In the genomic region with DNA sequence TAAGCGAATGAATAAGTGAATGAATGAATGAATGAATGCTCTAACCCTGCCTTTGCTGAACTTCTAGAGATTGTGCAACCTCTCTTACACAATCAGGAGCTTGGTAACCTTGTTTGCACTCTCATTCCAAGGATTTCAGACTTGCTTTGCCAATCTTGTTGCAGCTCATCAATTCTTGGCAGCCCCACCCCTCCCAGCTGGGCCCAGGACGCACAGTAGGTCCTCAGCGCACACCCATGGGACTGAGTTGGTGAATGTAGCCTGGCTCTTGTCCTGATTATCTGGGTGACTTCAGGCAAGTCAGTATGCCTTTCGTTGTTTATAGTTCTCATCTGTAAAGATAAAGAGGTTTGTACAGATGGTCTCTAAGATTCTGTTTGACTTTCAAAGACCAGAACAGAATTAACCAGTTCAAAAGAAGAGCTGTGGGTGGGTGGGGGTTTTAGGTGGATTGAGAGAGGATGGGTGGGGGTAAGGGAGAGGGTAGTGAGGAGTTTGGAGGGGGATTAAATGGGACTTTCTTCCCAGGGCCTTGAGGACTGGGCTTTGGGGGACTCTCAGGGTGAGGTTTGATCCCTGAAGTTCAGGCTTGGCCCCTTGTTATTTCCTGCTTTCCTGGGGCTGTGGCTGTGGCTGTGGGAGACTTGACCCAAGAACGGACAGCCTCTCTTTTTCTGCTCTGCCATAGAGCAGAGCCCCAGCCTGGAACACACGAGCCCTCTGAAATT, we compare ENCODE assay signal across 1 cellular context.
TF ChIP-seq lines count a peak whose summit lies in the region.

No MANE protein-coding gene starts in this region.

TF ChIP-seq in K562, 482 proteins besides CTCF, POLR2A, EP300 and RAD21 (continued from another document and continues in another):
- TF ChIP-seq, protein P1, sequence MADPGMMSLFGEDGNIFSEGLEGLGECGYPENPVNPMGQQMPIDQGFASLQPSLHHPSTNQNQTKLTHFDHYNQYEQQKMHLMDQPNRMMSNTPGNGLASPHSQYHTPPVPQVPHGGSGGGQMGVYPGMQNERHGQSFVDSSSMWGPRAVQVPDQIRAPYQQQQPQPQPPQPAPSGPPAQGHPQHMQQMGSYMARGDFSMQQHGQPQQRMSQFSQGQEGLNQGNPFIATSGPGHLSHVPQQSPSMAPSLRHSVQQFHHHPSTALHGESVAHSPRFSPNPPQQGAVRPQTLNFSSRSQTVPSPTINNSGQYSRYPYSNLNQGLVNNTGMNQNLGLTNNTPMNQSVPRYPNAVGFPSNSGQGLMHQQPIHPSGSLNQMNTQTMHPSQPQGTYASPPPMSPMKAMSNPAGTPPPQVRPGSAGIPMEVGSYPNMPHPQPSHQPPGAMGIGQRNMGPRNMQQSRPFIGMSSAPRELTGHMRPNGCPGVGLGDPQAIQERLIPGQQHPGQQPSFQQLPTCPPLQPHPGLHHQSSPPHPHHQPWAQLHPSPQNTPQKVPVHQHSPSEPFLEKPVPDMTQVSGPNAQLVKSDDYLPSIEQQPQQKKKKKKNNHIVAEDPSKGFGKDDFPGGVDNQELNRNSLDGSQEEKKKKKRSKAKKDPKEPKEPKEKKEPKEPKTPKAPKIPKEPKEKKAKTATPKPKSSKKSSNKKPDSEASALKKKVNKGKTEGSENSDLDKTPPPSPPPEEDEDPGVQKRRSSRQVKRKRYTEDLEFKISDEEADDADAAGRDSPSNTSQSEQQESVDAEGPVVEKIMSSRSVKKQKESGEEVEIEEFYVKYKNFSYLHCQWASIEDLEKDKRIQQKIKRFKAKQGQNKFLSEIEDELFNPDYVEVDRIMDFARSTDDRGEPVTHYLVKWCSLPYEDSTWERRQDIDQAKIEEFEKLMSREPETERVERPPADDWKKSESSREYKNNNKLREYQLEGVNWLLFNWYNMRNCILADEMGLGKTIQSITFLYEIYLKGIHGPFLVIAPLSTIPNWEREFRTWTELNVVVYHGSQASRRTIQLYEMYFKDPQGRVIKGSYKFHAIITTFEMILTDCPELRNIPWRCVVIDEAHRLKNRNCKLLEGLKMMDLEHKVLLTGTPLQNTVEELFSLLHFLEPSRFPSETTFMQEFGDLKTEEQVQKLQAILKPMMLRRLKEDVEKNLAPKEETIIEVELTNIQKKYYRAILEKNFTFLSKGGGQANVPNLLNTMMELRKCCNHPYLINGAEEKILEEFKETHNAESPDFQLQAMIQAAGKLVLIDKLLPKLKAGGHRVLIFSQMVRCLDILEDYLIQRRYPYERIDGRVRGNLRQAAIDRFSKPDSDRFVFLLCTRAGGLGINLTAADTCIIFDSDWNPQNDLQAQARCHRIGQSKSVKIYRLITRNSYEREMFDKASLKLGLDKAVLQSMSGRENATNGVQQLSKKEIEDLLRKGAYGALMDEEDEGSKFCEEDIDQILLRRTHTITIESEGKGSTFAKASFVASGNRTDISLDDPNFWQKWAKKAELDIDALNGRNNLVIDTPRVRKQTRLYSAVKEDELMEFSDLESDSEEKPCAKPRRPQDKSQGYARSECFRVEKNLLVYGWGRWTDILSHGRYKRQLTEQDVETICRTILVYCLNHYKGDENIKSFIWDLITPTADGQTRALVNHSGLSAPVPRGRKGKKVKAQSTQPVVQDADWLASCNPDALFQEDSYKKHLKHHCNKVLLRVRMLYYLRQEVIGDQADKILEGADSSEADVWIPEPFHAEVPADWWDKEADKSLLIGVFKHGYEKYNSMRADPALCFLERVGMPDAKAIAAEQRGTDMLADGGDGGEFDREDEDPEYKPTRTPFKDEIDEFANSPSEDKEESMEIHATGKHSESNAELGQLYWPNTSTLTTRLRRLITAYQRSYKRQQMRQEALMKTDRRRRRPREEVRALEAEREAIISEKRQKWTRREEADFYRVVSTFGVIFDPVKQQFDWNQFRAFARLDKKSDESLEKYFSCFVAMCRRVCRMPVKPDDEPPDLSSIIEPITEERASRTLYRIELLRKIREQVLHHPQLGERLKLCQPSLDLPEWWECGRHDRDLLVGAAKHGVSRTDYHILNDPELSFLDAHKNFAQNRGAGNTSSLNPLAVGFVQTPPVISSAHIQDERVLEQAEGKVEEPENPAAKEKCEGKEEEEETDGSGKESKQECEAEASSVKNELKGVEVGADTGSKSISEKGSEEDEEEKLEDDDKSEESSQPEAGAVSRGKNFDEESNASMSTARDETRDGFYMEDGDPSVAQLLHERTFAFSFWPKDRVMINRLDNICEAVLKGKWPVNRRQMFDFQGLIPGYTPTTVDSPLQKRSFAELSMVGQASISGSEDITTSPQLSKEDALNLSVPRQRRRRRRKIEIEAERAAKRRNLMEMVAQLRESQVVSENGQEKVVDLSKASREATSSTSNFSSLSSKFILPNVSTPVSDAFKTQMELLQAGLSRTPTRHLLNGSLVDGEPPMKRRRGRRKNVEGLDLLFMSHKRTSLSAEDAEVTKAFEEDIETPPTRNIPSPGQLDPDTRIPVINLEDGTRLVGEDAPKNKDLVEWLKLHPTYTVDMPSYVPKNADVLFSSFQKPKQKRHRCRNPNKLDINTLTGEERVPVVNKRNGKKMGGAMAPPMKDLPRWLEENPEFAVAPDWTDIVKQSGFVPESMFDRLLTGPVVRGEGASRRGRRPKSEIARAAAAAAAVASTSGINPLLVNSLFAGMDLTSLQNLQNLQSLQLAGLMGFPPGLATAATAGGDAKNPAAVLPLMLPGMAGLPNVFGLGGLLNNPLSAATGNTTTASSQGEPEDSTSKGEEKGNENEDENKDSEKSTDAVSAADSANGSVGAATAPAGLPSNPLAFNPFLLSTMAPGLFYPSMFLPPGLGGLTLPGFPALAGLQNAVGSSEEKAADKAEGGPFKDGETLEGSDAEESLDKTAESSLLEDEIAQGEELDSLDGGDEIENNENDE (IDR thresholded peaks at IDR 0.05; ENCODE audit: low read depth, low read length) = no peak
- no peak for TF ChIP-seq MCM3 (IDR thresholded peaks at IDR 0.05)
- TF ChIP-seq NCOA2 (IDR thresholded peaks at IDR 0.05; ENCODE audit: partially characterized antibody in 2 of 2) = no peak
- TF ChIP-seq, protein P2, sequence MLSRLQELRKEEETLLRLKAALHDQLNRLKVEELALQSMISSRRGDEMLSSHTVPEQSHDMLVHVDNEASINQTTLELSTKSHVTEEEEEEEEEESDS (CRISPR knock-in tag; IDR thresholded peaks at IDR 0.05) = no peak
- no peak for TF ChIP-seq GABPA (tag; conservative IDR thresholded peaks at IDR 0.05; ENCODE audit: low read depth)
- peak; percentile 48; the same call in 1 of the 2 replicates for TF ChIP-seq SOX6 (IDR thresholded peaks at IDR 0.05)
- peak; percentile 100 for TF ChIP-seq ZKSCAN1 (IDR thresholded peaks at IDR 0.05; ENCODE audit: low read depth, low read length)
- TF ChIP-seq, protein P3, sequence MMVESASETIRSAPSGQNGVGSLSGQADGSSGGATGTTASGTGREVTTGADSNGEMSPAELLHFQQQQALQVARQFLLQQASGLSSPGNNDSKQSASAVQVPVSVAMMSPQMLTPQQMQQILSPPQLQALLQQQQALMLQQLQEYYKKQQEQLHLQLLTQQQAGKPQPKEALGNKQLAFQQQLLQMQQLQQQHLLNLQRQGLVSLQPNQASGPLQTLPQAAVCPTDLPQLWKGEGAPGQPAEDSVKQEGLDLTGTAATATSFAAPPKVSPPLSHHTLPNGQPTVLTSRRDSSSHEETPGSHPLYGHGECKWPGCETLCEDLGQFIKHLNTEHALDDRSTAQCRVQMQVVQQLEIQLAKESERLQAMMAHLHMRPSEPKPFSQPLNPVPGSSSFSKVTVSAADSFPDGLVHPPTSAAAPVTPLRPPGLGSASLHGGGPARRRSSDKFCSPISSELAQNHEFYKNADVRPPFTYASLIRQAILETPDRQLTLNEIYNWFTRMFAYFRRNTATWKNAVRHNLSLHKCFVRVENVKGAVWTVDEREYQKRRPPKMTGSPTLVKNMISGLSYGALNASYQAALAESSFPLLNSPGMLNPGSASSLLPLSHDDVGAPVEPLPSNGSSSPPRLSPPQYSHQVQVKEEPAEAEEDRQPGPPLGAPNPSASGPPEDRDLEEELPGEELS (CRISPR knock-in tag; IDR thresholded peaks at IDR 0.05; ENCODE audit: borderline replicate concordance) = no peak
- TF ChIP-seq TBP (optimal IDR thresholded peaks at IDR 0.05; ENCODE audit: low read depth, low read length) = no peak
- TF ChIP-seq POLR3G (IDR thresholded peaks at IDR 0.05; ENCODE audit: extremely low read depth, insufficient read length, insufficient replicate concordance) = no peak
- TF ChIP-seq STAT5A (IDR thresholded peaks at IDR 0.05; ENCODE audit: borderline replicate concordance, low read length) = peak; percentile 30; the same call in 1 of the 2 replicates
- TF ChIP-seq, protein P4, sequence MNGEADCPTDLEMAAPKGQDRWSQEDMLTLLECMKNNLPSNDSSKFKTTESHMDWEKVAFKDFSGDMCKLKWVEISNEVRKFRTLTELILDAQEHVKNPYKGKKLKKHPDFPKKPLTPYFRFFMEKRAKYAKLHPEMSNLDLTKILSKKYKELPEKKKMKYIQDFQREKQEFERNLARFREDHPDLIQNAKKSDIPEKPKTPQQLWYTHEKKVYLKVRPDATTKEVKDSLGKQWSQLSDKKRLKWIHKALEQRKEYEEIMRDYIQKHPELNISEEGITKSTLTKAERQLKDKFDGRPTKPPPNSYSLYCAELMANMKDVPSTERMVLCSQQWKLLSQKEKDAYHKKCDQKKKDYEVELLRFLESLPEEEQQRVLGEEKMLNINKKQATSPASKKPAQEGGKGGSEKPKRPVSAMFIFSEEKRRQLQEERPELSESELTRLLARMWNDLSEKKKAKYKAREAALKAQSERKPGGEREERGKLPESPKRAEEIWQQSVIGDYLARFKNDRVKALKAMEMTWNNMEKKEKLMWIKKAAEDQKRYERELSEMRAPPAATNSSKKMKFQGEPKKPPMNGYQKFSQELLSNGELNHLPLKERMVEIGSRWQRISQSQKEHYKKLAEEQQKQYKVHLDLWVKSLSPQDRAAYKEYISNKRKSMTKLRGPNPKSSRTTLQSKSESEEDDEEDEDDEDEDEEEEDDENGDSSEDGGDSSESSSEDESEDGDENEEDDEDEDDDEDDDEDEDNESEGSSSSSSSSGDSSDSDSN (IDR thresholded peaks at IDR 0.05; ENCODE audit: borderline replicate concordance in 1 of 2, low read depth in 2 of 2, low read length in 2 of 2) = 0 out of 4 replicates have a peak, but pooled peaks of 1 of the 2 experiments have one; percentile 8
- TF ChIP-seq ZNF668 (CRISPR knock-in tag; IDR thresholded peaks at IDR 0.05) = no peak
- TF ChIP-seq, protein P5, sequence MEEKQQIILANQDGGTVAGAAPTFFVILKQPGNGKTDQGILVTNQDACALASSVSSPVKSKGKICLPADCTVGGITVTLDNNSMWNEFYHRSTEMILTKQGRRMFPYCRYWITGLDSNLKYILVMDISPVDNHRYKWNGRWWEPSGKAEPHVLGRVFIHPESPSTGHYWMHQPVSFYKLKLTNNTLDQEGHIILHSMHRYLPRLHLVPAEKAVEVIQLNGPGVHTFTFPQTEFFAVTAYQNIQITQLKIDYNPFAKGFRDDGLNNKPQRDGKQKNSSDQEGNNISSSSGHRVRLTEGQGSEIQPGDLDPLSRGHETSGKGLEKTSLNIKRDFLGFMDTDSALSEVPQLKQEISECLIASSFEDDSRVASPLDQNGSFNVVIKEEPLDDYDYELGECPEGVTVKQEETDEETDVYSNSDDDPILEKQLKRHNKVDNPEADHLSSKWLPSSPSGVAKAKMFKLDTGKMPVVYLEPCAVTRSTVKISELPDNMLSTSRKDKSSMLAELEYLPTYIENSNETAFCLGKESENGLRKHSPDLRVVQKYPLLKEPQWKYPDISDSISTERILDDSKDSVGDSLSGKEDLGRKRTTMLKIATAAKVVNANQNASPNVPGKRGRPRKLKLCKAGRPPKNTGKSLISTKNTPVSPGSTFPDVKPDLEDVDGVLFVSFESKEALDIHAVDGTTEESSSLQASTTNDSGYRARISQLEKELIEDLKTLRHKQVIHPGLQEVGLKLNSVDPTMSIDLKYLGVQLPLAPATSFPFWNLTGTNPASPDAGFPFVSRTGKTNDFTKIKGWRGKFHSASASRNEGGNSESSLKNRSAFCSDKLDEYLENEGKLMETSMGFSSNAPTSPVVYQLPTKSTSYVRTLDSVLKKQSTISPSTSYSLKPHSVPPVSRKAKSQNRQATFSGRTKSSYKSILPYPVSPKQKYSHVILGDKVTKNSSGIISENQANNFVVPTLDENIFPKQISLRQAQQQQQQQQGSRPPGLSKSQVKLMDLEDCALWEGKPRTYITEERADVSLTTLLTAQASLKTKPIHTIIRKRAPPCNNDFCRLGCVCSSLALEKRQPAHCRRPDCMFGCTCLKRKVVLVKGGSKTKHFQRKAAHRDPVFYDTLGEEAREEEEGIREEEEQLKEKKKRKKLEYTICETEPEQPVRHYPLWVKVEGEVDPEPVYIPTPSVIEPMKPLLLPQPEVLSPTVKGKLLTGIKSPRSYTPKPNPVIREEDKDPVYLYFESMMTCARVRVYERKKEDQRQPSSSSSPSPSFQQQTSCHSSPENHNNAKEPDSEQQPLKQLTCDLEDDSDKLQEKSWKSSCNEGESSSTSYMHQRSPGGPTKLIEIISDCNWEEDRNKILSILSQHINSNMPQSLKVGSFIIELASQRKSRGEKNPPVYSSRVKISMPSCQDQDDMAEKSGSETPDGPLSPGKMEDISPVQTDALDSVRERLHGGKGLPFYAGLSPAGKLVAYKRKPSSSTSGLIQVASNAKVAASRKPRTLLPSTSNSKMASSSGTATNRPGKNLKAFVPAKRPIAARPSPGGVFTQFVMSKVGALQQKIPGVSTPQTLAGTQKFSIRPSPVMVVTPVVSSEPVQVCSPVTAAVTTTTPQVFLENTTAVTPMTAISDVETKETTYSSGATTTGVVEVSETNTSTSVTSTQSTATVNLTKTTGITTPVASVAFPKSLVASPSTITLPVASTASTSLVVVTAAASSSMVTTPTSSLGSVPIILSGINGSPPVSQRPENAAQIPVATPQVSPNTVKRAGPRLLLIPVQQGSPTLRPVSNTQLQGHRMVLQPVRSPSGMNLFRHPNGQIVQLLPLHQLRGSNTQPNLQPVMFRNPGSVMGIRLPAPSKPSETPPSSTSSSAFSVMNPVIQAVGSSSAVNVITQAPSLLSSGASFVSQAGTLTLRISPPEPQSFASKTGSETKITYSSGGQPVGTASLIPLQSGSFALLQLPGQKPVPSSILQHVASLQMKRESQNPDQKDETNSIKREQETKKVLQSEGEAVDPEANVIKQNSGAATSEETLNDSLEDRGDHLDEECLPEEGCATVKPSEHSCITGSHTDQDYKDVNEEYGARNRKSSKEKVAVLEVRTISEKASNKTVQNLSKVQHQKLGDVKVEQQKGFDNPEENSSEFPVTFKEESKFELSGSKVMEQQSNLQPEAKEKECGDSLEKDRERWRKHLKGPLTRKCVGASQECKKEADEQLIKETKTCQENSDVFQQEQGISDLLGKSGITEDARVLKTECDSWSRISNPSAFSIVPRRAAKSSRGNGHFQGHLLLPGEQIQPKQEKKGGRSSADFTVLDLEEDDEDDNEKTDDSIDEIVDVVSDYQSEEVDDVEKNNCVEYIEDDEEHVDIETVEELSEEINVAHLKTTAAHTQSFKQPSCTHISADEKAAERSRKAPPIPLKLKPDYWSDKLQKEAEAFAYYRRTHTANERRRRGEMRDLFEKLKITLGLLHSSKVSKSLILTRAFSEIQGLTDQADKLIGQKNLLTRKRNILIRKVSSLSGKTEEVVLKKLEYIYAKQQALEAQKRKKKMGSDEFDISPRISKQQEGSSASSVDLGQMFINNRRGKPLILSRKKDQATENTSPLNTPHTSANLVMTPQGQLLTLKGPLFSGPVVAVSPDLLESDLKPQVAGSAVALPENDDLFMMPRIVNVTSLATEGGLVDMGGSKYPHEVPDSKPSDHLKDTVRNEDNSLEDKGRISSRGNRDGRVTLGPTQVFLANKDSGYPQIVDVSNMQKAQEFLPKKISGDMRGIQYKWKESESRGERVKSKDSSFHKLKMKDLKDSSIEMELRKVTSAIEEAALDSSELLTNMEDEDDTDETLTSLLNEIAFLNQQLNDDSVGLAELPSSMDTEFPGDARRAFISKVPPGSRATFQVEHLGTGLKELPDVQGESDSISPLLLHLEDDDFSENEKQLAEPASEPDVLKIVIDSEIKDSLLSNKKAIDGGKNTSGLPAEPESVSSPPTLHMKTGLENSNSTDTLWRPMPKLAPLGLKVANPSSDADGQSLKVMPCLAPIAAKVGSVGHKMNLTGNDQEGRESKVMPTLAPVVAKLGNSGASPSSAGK (IDR thresholded peaks at IDR 0.05) = no peak
